ENCODE assay signal across 8 cellular contexts in genomic region chr11:33987975-33988580, GRCh38.
DNase-seq lines count a peak whose midpoint lies in the region; ATAC-seq and TF ChIP-seq lines count a peak whose summit lies in the region.

No MANE protein-coding gene starts in this region.

- H2AK5ac ChIP-seq in H9 (ENCODE audit: insufficient read length, low read length) = no peak overlapping the region

- no peaks in the 10 kb centered on the region for H3K23me2 ChIP-seq in H9 (ENCODE audit: insufficient read length, low read depth, low read length, poor library complexity, severe bottlenecking)

- H4K8ac ChIP-seq in H9 (replicated peaks; ENCODE audit: insufficient read length, low read depth, low read length) = no peak overlapping the region

- H3K27me3 ChIP-seq in H9 (ENCODE audit: insufficient read depth, low read length) = no peaks in the 10 kb centered on the region

- TF ChIP-seq CTCF in H9 (conservative IDR thresholded peaks at IDR 0.05) = peak; percentile 93

- no CpG with 5 or more reads among the region's 12 CpGs for WGBS in H9 (ENCODE audit: extremely low coverage, insufficient read length, low lambda C conversion rate)

- no peak overlapping the region for H3T11ph ChIP-seq in H9 (ENCODE audit: low read length)

- no peak overlapping the region for H3K56ac ChIP-seq in H9 (ENCODE audit: insufficient read length, low read depth, low read length)

- H3K23ac ChIP-seq in H9 (ENCODE audit: insufficient read length, low read depth, low read length) = no peak overlapping the region

- no peaks in the 10 kb centered on the region for H4K20me1 ChIP-seq in H9 (ENCODE audit: control insufficient read depth, insufficient read depth, insufficient read length)

- H3K79me2 ChIP-seq in H9 (ENCODE audit: insufficient read depth, low read length) = no peaks in the 10 kb centered on the region

- no peaks in the 10 kb centered on the region for H3K4me1 ChIP-seq in H9 (ENCODE audit: insufficient read depth, low read length)

- no peak overlapping the region for H2BK5ac ChIP-seq in H9 (ENCODE audit: insufficient read length, low read length)

- no peak overlapping the region for H2BK12ac ChIP-seq in H9 (ENCODE audit: insufficient read length, low read depth, low read length)

- H3K27ac Mint-ChIP-seq in H9 = no peak overlapping the region

- H4K5ac ChIP-seq in H9 (ENCODE audit: insufficient read length, low read depth, low read length) = no peak overlapping the region

- no peak overlapping the region for H2BK15ac ChIP-seq in H9 (ENCODE audit: low read depth, low read length)

- no peak overlapping the region for H3K4me3 Mint-ChIP-seq in H9

- peaks cover 15 to 17% of the 10 kb centered on the region in 2 experiments; a peak in 4 of 5 replicates for H3K9me3 Mint-ChIP-seq in H9

- no peak overlapping the region for H3K9ac ChIP-seq in H9 (ENCODE audit: extremely low read depth, insufficient read length, low read length)

- no peak overlapping the region for H2BK120ac ChIP-seq in H9 (ENCODE audit: low read depth, low read length, poor library complexity, severe bottlenecking)

- no peak overlapping the region for H3K4me2 ChIP-seq in H9 (ENCODE audit: insufficient read depth, insufficient read length, low read length)

- no peak overlapping the region for H2BK20ac ChIP-seq in H9 (ENCODE audit: low read depth, low read length, poor library complexity, severe bottlenecking)

- H3K4me1 Mint-ChIP-seq in H9 = peaks cover 4 to 5% of the 10 kb centered on the region in 2 experiments; a peak in 2 of 4 replicates

- H3K14ac ChIP-seq in H9 (ENCODE audit: insufficient read depth, low read length) = no peak overlapping the region

- H3K4ac ChIP-seq in H9 (ENCODE audit: low read depth, low read length) = no peak overlapping the region

- H3K9me3 ChIP-seq in H9 (ENCODE audit: control insufficient read depth, low read depth, low read length) = no peaks in the 10 kb centered on the region

- H2AFZ ChIP-seq in H9 (ENCODE audit: low read length) = no peak overlapping the region

- no peaks in the 10 kb centered on the region; a peak in 1 of 7 replicates for H3K36me3 Mint-ChIP-seq in H9 (ENCODE audit: insufficient read depth in 1 of 3, low read depth in 3 of 3)

- no peak overlapping the region for H3K18ac ChIP-seq in H9 (ENCODE audit: insufficient read length, low read depth, low read length)

- H3K27me3 Mint-ChIP-seq in H9 (ENCODE audit: low read depth) = no peaks in the 10 kb centered on the region; the same call in none of the 2 replicates

- no peak overlapping the region for H4K91ac ChIP-seq in H9 (ENCODE audit: insufficient read length, low read depth, low read length)

- no peaks in the 10 kb centered on the region for H3K79me1 ChIP-seq in H9 (ENCODE audit: insufficient read depth, low read depth, low read length, poor library complexity, severe bottlenecking)

- peak in 11 of 14 donors; percentile 5 to 58 (median 35) for DNase-seq in C1 segment of cervical spinal cord (lab: John Stamatoyannopoulos, UW)
- peak; percentile 78 for DNase-seq in H9
- DNase-seq in NCI-H226 = peak; percentile 18
- DNase-seq in central memory CD4-positive, alpha-beta T cell = peak; percentile 60
- peak; percentile 17 for DNase-seq in kidney glomerular epithelial cell (lab: John Stamatoyannopoulos, UW)
- peak; percentile 72 to 79 for DNase-seq in stimulated activated CD4-positive, alpha-beta T cell treated with anti-CD3 and anti-CD28 coated beads, Interleukin-2, amount 100 ng/mL, for 24 hours

- peak; percentile 56 to 64 for ATAC-seq in activated CD4-positive, CD25-positive, alpha-beta regulatory T cell treated with anti-CD3 and anti-CD28 coated beads, Interleukin-2, amount 50 U/mL, for 24 hours
- ATAC-seq in GM21526 (IDR thresholded peaks at IDR 0.05; ENCODE audit: low FRiP score, unreplicated experiment) = no peak

- H3K27ac ChIP-seq in H9 (ENCODE audit: insufficient read length, low read depth, low read length) = no peak overlapping the region

Comparison
In these comparisons a context has a peak if more than half of its experiments do, and no peak if none do; other contexts are left out.
1. DNase-seq: peak in every context shown above with its lines; median percentile 78 in H9; 76 in stimulated activated CD4-positive, alpha-beta T cell treated with anti-CD3 and anti-CD28 coated beads, Interleukin-2, amount 100 ng/mL, for 24 hours; 60 in central memory CD4-positive, alpha-beta T cell; 35 in C1 segment of cervical spinal cord; 18 in NCI-H226; 17 in kidney glomerular epithelial cell.